8 cellular contexts compared by ENCODE assay signal in genomic region chr16:84725481-84726078, GRCh38. TPM values are rescaled to one million over a fixed set of nuclear protein-coding genes. Genes with fewer than 3 reads are reported as not detected.
A peak's percentile ranks its signal among the peaks of the same experiment; 100 is the strongest.
DNase-seq lines count a peak whose midpoint lies in the region; ATAC-seq and TF ChIP-seq lines count a peak whose summit lies in the region.

No MANE protein-coding gene starts in this region.

- no peaks in the 10 kb centered on the region for H3K9me3 ChIP-seq in PC-9 (ENCODE audit: insufficient read depth, low read depth)
- H3K9me3 ChIP-seq in gastroesophageal sphincter = no peaks in the 10 kb centered on the region

- TF ChIP-seq CTCF in PC-9 (conservative IDR thresholded peaks at IDR 0.05) (no peak), gastroesophageal sphincter (IDR thresholded peaks at IDR 0.05) (no peak)

- peak overlapping the region; percentile 81 for H3K4me2 ChIP-seq in PC-9

- no peak for TF ChIP-seq EP300 in gastroesophageal sphincter (IDR thresholded peaks at IDR 0.05)

- 49 to 66% methylated on average over 8 to 9 of the region's 9 CpGs for WGBS in gastroesophageal sphincter (ENCODE audit: low coverage in 1 of 2), 2 donors

- BruUV-seq in PC-9 (replicated peaks; lab: Mats Ljungman, UMichigan) = no TSS peak

- no peak overlapping the region for H2AFZ ChIP-seq in PC-9

- no peaks in the 10 kb centered on the region for H3K27me3 Mint-ChIP-seq in activated T-cell treated with anti-CD3 and anti-CD28 coated beads, Interleukin-2, amount 50 U/mL, for 24 hours
- no peaks in the 10 kb centered on the region for H3K27me3 Mint-ChIP-seq in stimulated activated naive B cell treated with anti-CD40 and anti-IgM and Interleukin-4, amounts not matched to agents 10 μg/mL and 1 μg/mL and 100 μg/mL, for 72 hours

- peak overlapping the region; percentile 23; the same call in 1 of the 2 replicates for H3K4me3 ChIP-seq in PC-9
- no peak overlapping the region for H3K4me3 ChIP-seq in gastroesophageal sphincter

- H3K9me2 ChIP-seq in PC-9 (ENCODE audit: insufficient read depth) = no peaks in the 10 kb centered on the region

- peaks cover 16% of the 10 kb centered on the region for H4K20me1 ChIP-seq in PC-9 (ENCODE audit: insufficient read depth)

- peaks cover 83% of the 10 kb centered on the region for H3K4me1 Mint-ChIP-seq in activated T-cell treated with anti-CD3 and anti-CD28 coated beads, Interleukin-2, amount 50 U/mL, for 24 hours (ENCODE audit: low read depth)
- H3K4me1 Mint-ChIP-seq in stimulated activated naive B cell treated with anti-CD40 and anti-IgM and Interleukin-4, amounts not matched to agents 10 μg/mL and 1 μg/mL and 100 μg/mL, for 72 hours = peaks cover 53 to 84% of the 10 kb centered on the region in 2 donors

- H3K36me3 ChIP-seq in PC-9 (ENCODE audit: low read depth) = no peaks in the 10 kb centered on the region
- H3K36me3 ChIP-seq in gastroesophageal sphincter = no peaks in the 10 kb centered on the region

- CTCF ChIA-PET in PC-9 (lab: Charles Lee) = interaction anchor here (0.7 to 1.6 kb wide), 7 partner anchors 13 to 361 kb away, joined by 3 to 10 read pairs (median 4); no protein-coding TSS in a partner anchor

- peaks cover 31% of the 10 kb centered on the region for H3K36me3 Mint-ChIP-seq in activated T-cell treated with anti-CD3 and anti-CD28 coated beads, Interleukin-2, amount 50 U/mL, for 24 hours (ENCODE audit: low read depth)
- peaks cover 3 to 15% of the 10 kb centered on the region in 2 donors for H3K36me3 Mint-ChIP-seq in stimulated activated naive B cell treated with anti-CD40 and anti-IgM and Interleukin-4, amounts not matched to agents 10 μg/mL and 1 μg/mL and 100 μg/mL, for 72 hours

- peak overlapping the region; percentile 62 for H3K27ac Mint-ChIP-seq in activated T-cell treated with anti-CD3 and anti-CD28 coated beads, Interleukin-2, amount 50 U/mL, for 24 hours
- peak overlapping the region; percentile 45 for H3K27ac Mint-ChIP-seq in stimulated activated naive B cell treated with anti-CD40 and anti-IgM and Interleukin-4, amounts not matched to agents 10 μg/mL and 1 μg/mL and 100 μg/mL, for 72 hours

- H3K4me1 ChIP-seq in PC-9 (replicated peaks; ENCODE audit: insufficient read depth) (peaks cover 78% of the 10 kb centered on the region), gastroesophageal sphincter (peaks cover 3 to 79% (median 22%) of the 10 kb centered on the region in 3 donors)

- POLR2A ChIA-PET in PC-9 (lab: Charles Lee; ENCODE audit: unreplicated experiment) = interaction anchor here (0.6 kb wide), 2 partner anchors 357 to 880 kb away, joined by 3 to 5 read pairs; partner anchors contain the start of gene ATP2C2

- H3K79me2 ChIP-seq in PC-9 (ENCODE audit: low read depth) = peaks cover 93% of the 10 kb centered on the region

- intact Hi-C loops in PC-9 (cut with micrococcal nuclease; ENCODE audit: unreplicated experiment) = loop anchor here (1.0 to 5.0 kb wide), 6 partner anchors 13 to 214 kb away; no protein-coding TSS in a partner anchor

- H3K27ac ChIP-seq in PC-9 (peak overlapping the region; percentile 84), gastroesophageal sphincter (no peak overlapping the region)

- peaks cover 65% of the 10 kb centered on the region for H3F3A ChIP-seq in PC-9 (ENCODE audit: insufficient read depth, low read depth)

- TF ChIP-seq POLR2A in gastroesophageal sphincter (IDR thresholded peaks at IDR 0.05) = no peak

- no peaks in the 10 kb centered on the region for H3K27me3 ChIP-seq in PC-9 (ENCODE audit: insufficient read depth, low read depth)
- no peaks in the 10 kb centered on the region for H3K27me3 ChIP-seq in gastroesophageal sphincter

- ATAC-seq in gastroesophageal sphincter (peak; percentile 4), HG02870 (IDR thresholded peaks at IDR 0.05; ENCODE audit: unreplicated experiment) (no peak)
- ATAC-seq in stimulated activated naive B cell treated with anti-CD40 and anti-IgM and Interleukin-4, amounts not matched to agents 10 μg/mL and 1 μg/mL and 100 μg/mL, for 72 hours (replicated peaks) = no peak

- peak overlapping the region; percentile 44 for H3K4me3 Mint-ChIP-seq in activated T-cell treated with anti-CD3 and anti-CD28 coated beads, Interleukin-2, amount 50 U/mL, for 24 hours
- H3K4me3 Mint-ChIP-seq in stimulated activated naive B cell treated with anti-CD40 and anti-IgM and Interleukin-4, amounts not matched to agents 10 μg/mL and 1 μg/mL and 100 μg/mL, for 72 hours = peak overlapping the region; percentile 53 to 58

- no peak for DNase-seq in activated T-cell treated with anti-CD3 and anti-CD28 coated beads, Interleukin-2, amount 50 U/mL, for 24 hours
- DNase-seq in activated T-cell treated with anti-CD3 and anti-CD28 coated beads, Interleukin-2, amount 50 U/mL, for 48 hours = no peak
- peak; percentile 21 to 60 for DNase-seq in PC-9
- no peak for DNase-seq in stimulated activated naive B cell treated with anti-CD40 and anti-IgM and Interleukin-4, amounts not matched to agents 10 μg/mL and 1 μg/mL and 100 μg/mL, for 72 hours
- DNase-seq in GOT3 (lab: John Stamatoyannopoulos, UW) = no peak
- no peak for DNase-seq in NCI-H524 (lab: John Stamatoyannopoulos, UW)

- H3K9me3 Mint-ChIP-seq in activated T-cell treated with anti-CD3 and anti-CD28 coated beads, Interleukin-2, amount 50 U/mL, for 24 hours = no peaks in the 10 kb centered on the region
- no peaks in the 10 kb centered on the region for H3K9me3 Mint-ChIP-seq in stimulated activated naive B cell treated with anti-CD40 and anti-IgM and Interleukin-4, amounts not matched to agents 10 μg/mL and 1 μg/mL and 100 μg/mL, for 72 hours

RNA-seq across cellular contexts. Expression of gene USP10, which starts 25.8 kb away (rescaled TPM):
- total RNA-seq in PC-9 (2021) (86.3 and 109 TPM in 2 replicates), gastroesophageal sphincter (10 to 100 TPM; 49.1 to 70.2 (median 60.0) TPM)

Comparison
In these comparisons a context has a peak if more than half of its experiments do, and no peak if none do; other contexts are left out.
1. DNase-seq: peak in PC-9 (2 of 2); none in activated T-cell treated with anti-CD3 and anti-CD28 coated beads, Interleukin-2, amount 50 U/mL, for 24 hours (single experiment), activated T-cell treated with anti-CD3 and anti-CD28 coated beads, Interleukin-2, amount 50 U/mL, for 48 hours (0 of 2), stimulated activated naive B cell treated with anti-CD40 and anti-IgM and Interleukin-4, amounts not matched to agents 10 μg/mL and 1 μg/mL and 100 μg/mL, for 72 hours (single experiment), GOT3 (single experiment) and NCI-H524 (0 of 2).